Comparison of ENCODE assay signal across 9 cellular contexts in genomic region chr1:1917995-1918900, GRCh38. TPM values are rescaled to one million over a fixed set of nuclear protein-coding genes. Genes with fewer than 3 reads are reported as not detected.
DNase-seq lines count a peak whose midpoint lies in the region; ATAC-seq and TF ChIP-seq lines count a peak whose summit lies in the region.
"Had no signal": no experiment of that assay in that cellular context is flagged by ENCODE, and none has a peak within 500 bp of the region (broad histone marks: within the 10 kb centered on the region; RNA-seq: fewer than 3 reads in every experiment).

No MANE protein-coding gene starts in this region.

- TF ChIP-seq CTCF in WERI-Rb-1 (IDR thresholded peaks at IDR 0.05; ENCODE audit: low read depth, low read length): no peak

- no peaks in the 10 kb centered on the region for H3K9me3 ChIP-seq in WERI-Rb-1 (ENCODE audit: severe bottlenecking)

- DNase-seq in WERI-Rb-1 (no peak), left ventricle myocardium superior (peak; percentile 34), skeletal muscle cell (ENCODE audit: low read depth) (no peak), NCI-H226 (no peak), HK-2 (ENCODE audit: unreplicated experiment) (no peak)

- intact Hi-C loops in left ventricle myocardium superior (cut with micrococcal nuclease): no loop called here

- ATAC-seq in GM18502 (IDR thresholded peaks at IDR 0.05; ENCODE audit: poor library complexity, unreplicated experiment) (peak; percentile 0), left ventricle myocardium superior (peak; percentile 0), GM18870 (IDR thresholded peaks at IDR 0.05; ENCODE audit: unreplicated experiment) (no peak), GM19023 (IDR thresholded peaks at IDR 0.05; ENCODE audit: unreplicated experiment) (no peak)

- H3K4me3 ChIP-seq in WERI-Rb-1 (ENCODE audit: low read depth, low read length) (peak overlapping the region; percentile 42), skeletal muscle cell (ENCODE audit: low read depth, low read length) (peak overlapping the region; percentile 57)

- H3K27ac ChIP-seq in WERI-Rb-1: no peak overlapping the region

- no peaks in the 10 kb centered on the region for H3K27me3 ChIP-seq in WERI-Rb-1 (ENCODE audit: insufficient read depth, low read depth, severe bottlenecking)

- no peaks in the 10 kb centered on the region for H3K36me3 ChIP-seq in WERI-Rb-1

RNA-seq across cellular contexts. Expression of gene TMEM52, which starts 0.8 kb away (rescaled TPM):
- total RNA-seq in left ventricle myocardium superior: 1.7 TPM

RNA-seq across cellular contexts. Expression of gene CALML6, which starts 3.2 kb away (rescaled TPM):
- total RNA-seq in left ventricle myocardium superior: not detected
- total RNA-seq: lung microvascular endothelial cell had no signal

RNA-seq across cellular contexts. Expression of gene GNB1, which starts 27.4 kb away (rescaled TPM):
- total RNA-seq in left ventricle myocardium superior: 172 TPM

Comparison
In these comparisons a context has a peak if more than half of its experiments do, and no peak if none do; other contexts are left out.
1. ATAC-seq: peak in GM18502 (single experiment) and left ventricle myocardium superior (single experiment); none in GM18870 (single experiment) and GM19023 (single experiment).